Comparison of ENCODE assay signal across 8 cellular contexts in genomic region chr20:36951198-36951976, GRCh38. TPM values are rescaled to one million over a fixed set of nuclear protein-coding genes. Genes with fewer than 3 reads are reported as not detected.
DNase-seq lines count a peak whose midpoint lies in the region; ATAC-seq lines count a peak whose summit lies in the region.

SAMHD1 (minus strand) TSS chr20:36951708; CDS start chr20:36951643, 65 bp downstream.

- peak within 1 kb of the TSS; percentile 87 for H3K4me3 ChIP-seq in CD8-positive, alpha-beta memory T cell (ENCODE audit: low read length)
- peak within 1 kb of the TSS; percentile 97 for H3K4me3 ChIP-seq in effector memory CD4-positive, alpha-beta T cell (ENCODE audit: insufficient read depth, low read depth, low read length, poor library complexity, severe bottlenecking)

- ATAC-seq in GM19463 (IDR thresholded peaks at IDR 0.05; ENCODE audit: unreplicated experiment) (peak; percentile 91), memory B cell (ENCODE audit: low read depth) (peak; percentile 92)

- peak; percentile 78 to 92 (median 85) for DNase-seq in CD8-positive, alpha-beta memory T cell
- DNase-seq in HPDE6-E6E7 (ENCODE audit: extremely low spot score) (peak; percentile 100), memory B cell (ENCODE audit: low spot score in 2 of 2) (peak; percentile 78 to 80)
- peak; percentile 99 for DNase-seq in NK-92 treated with Interleukin-12 subunit alpha and Interleukin-12 subunit beta, amount 100 ng/mL, for 24 hours (lab: John Stamatoyannopoulos, UW)
- peak; percentile 78 to 90 (median 79) for DNase-seq in effector memory CD4-positive, alpha-beta T cell
- DNase-seq in stimulated activated CD8-positive, alpha-beta memory T cell treated with anti-CD3 and anti-CD28 coated beads, Interleukin-12 subunit alpha, Interleukin-12 subunit beta, amount 100 ng/mL, for 24 hours (ENCODE audit: extremely low read depth), result peak; percentile 75

- peaks cover 36 to 53% (median 43%) of the 10 kb centered on the region in 3 donors for H3K4me1 Mint-ChIP-seq in CD8-positive, alpha-beta memory T cell
- H3K4me1 Mint-ChIP-seq in memory B cell, result peaks cover 16% of the 10 kb centered on the region

- H3K27ac Mint-ChIP-seq in CD8-positive, alpha-beta memory T cell, result peak within 1 kb of the TSS; percentile 90 to 99 (median 98)
- peak within 1 kb of the TSS; percentile 82 for H3K27ac Mint-ChIP-seq in memory B cell

- peaks cover 9 to 32% (median 9%) of the 10 kb centered on the region in 3 donors for H3K36me3 Mint-ChIP-seq in CD8-positive, alpha-beta memory T cell
- H3K36me3 Mint-ChIP-seq in memory B cell, result no peaks in the 10 kb centered on the region

- peak within 1 kb of the TSS; percentile 89 for H3K27ac ChIP-seq in CD8-positive, alpha-beta memory T cell (ENCODE audit: low read depth, low read length)
- peak within 1 kb of the TSS; percentile 95 for H3K27ac ChIP-seq in effector memory CD4-positive, alpha-beta T cell (ENCODE audit: insufficient read depth, low read length, poor library complexity, severe bottlenecking)

- POLR2A ChIA-PET in CD8-positive, alpha-beta memory T cell (lab: Charles Lee), result no interaction called here
- POLR2A ChIA-PET in activated CD8-positive, alpha-beta memory T cell treated with anti-CD3 and anti-CD28 coated beads for 36 hours (lab: Charles Lee), result no interaction called here

- peak within 1 kb of the TSS; percentile 88 to 100 (median 98) for H3K4me3 Mint-ChIP-seq in CD8-positive, alpha-beta memory T cell
- peak within 1 kb of the TSS; percentile 93 for H3K4me3 Mint-ChIP-seq in memory B cell

- no peaks in the 10 kb centered on the region for H3K27me3 Mint-ChIP-seq in CD8-positive, alpha-beta memory T cell
- H3K27me3 Mint-ChIP-seq in memory B cell, result no peaks in the 10 kb centered on the region

- H3K9me3 Mint-ChIP-seq in CD8-positive, alpha-beta memory T cell, result no peaks in the 10 kb centered on the region
- no peaks in the 10 kb centered on the region for H3K9me3 Mint-ChIP-seq in memory B cell

- H3K36me3 ChIP-seq in CD8-positive, alpha-beta memory T cell (ENCODE audit: insufficient read depth, low read length), result no peaks in the 10 kb centered on the region
- H3K36me3 ChIP-seq in effector memory CD4-positive, alpha-beta T cell (ENCODE audit: control insufficient read depth, insufficient read depth, low read length), result peaks cover 5% of the 10 kb centered on the region

- H3K4me1 ChIP-seq in CD8-positive, alpha-beta memory T cell (ENCODE audit: insufficient read depth, low read length), result peaks cover 48% of the 10 kb centered on the region
- peaks cover 35% of the 10 kb centered on the region for H3K4me1 ChIP-seq in effector memory CD4-positive, alpha-beta T cell (ENCODE audit: control insufficient read depth, insufficient read depth, low read length, poor library complexity, severe bottlenecking)

- H3K27me3 ChIP-seq in CD8-positive, alpha-beta memory T cell (ENCODE audit: insufficient read depth, low read length, poor library complexity, severe bottlenecking), result no peaks in the 10 kb centered on the region
- H3K27me3 ChIP-seq in effector memory CD4-positive, alpha-beta T cell (replicated peaks; ENCODE audit: control insufficient read depth, insufficient read depth, low read length, poor library complexity, severe bottlenecking), result no peaks in the 10 kb centered on the region

- CTCF ChIA-PET in CD8-positive, alpha-beta memory T cell (lab: Charles Lee), result no interaction called here
- CTCF ChIA-PET in activated CD8-positive, alpha-beta memory T cell treated with anti-CD3 and anti-CD28 coated beads for 36 hours (lab: Charles Lee), result no interaction called here

- H3K9me3 ChIP-seq in CD8-positive, alpha-beta memory T cell (ENCODE audit: low read length), result no peaks in the 10 kb centered on the region
- no peaks in the 10 kb centered on the region for H3K9me3 ChIP-seq in effector memory CD4-positive, alpha-beta T cell (ENCODE audit: control insufficient read depth, low read length)

RNA-seq across cellular contexts. Expression of gene SAMHD1, which starts in this region (rescaled TPM):
- total RNA-seq in CD8-positive, alpha-beta memory T cell, result 10 to 100 TPM; 53.6 to 55.7 TPM
- polyA plus RNA-seq in CD8-positive, alpha-beta memory T cell, result 252 TPM
- 10 to 100 TPM; 38.6 to 41.5 TPM for total RNA-seq in activated CD8-positive, alpha-beta memory T cell treated with anti-CD3 and anti-CD28 coated beads for 36 hours

Comparison
In these comparisons a context has a peak if more than half of its experiments do, and no peak if none do; other contexts are left out.
1. Peak in every context shown above with its lines: DNase-seq, ATAC-seq, H3K4me3 ChIP-seq and H3K27ac ChIP-seq.